11 cellular contexts compared by ENCODE assay signal in genomic region chr1:1353389-1354151, GRCh38. TPM values are rescaled to one million over a fixed set of nuclear protein-coding genes. Genes with fewer than 3 reads are reported as not detected.
DNase-seq lines count a peak whose midpoint lies in the region; TF ChIP-seq lines count a peak whose summit lies in the region.
"Had no signal": no experiment of that assay in that cellular context is flagged by ENCODE, and none has a peak within 500 bp of the region (broad histone marks: within the 10 kb centered on the region; RNA-seq: fewer than 3 reads in every experiment).

No MANE protein-coding gene starts in this region.

- H3K27me3 ChIP-seq in fibroblast of lung (ENCODE audit: control insufficient read depth, insufficient read depth, low read length) (no peaks in the 10 kb centered on the region), skeletal muscle satellite cell (ENCODE audit: control insufficient read depth, insufficient read depth, low read length) (no peaks in the 10 kb centered on the region)

- no peak for TF ChIP-seq EP300 in Ishikawa (IDR thresholded peaks at IDR 0.05; ENCODE audit: borderline replicate concordance)

- TF ChIP-seq RAD21 in Ishikawa (IDR thresholded peaks at IDR 0.05; ENCODE audit: low read depth), result no peak

- H3K4me3 ChIP-seq in fibroblast of lung (replicated peaks in 1 of 4; ENCODE audit: control extremely low read depth in 1 of 4, insufficient read depth in 1 of 4, low read depth in 3 of 4, low read length in 4 of 4) (peak overlapping the region in 1 of 4 experiments; percentile 45), skeletal muscle satellite cell (ENCODE audit: low read length) (no peak overlapping the region)
- H3K4me3 ChIP-seq: right atrium auricular region had no signal

- H3K36me3 ChIP-seq in fibroblast of lung (ENCODE audit: control insufficient read depth, insufficient read depth, low read length), result peaks cover 25% of the 10 kb centered on the region
- H3K36me3 ChIP-seq in skeletal muscle satellite cell (ENCODE audit: insufficient read depth, low read length), result peaks cover 36% of the 10 kb centered on the region

- peaks cover 17% of the 10 kb centered on the region for H3K4me1 ChIP-seq in fibroblast of lung (ENCODE audit: control insufficient read depth, extremely low read depth, insufficient read depth, low read length)
- H3K4me1 ChIP-seq in skeletal muscle satellite cell (ENCODE audit: control insufficient read depth, insufficient read depth, low read length), result peaks cover 38% of the 10 kb centered on the region

- no peak for TF ChIP-seq CTCF in fibroblast of lung (conservative IDR thresholded peaks at IDR 0.05 in 1 of 2, IDR thresholded peaks at IDR 0.05 in 1 of 2; ENCODE audit: low read depth in 1 of 2, low read length in 2 of 2)

- peak overlapping the region; percentile 44 for H3K4me2 ChIP-seq in fibroblast of lung (ENCODE audit: extremely low read depth, insufficient read depth, low read length)
- peak overlapping the region; percentile 79 for H3K4me2 ChIP-seq in skeletal muscle satellite cell (ENCODE audit: low read length)

- H3K27ac ChIP-seq in fibroblast of lung (ENCODE audit: insufficient read depth, low read length), result peak overlapping the region; percentile 28

- H4K20me1 ChIP-seq in fibroblast of lung (ENCODE audit: control insufficient read depth, extremely low read depth, insufficient read depth, low read length), result no peaks in the 10 kb centered on the region

- H2AFZ ChIP-seq in fibroblast of lung (ENCODE audit: low read length), result no peak overlapping the region

- no peak overlapping the region for H3K9ac ChIP-seq in fibroblast of lung (ENCODE audit: insufficient read depth, low read length)
- H3K9ac ChIP-seq in skeletal muscle satellite cell (ENCODE audit: low read depth, low read length), result no peak overlapping the region

- H3K9me3 ChIP-seq in fibroblast of lung (ENCODE audit: control insufficient read depth, insufficient read depth, low read depth, low read length), result no peaks in the 10 kb centered on the region
- no peaks in the 10 kb centered on the region for H3K9me3 ChIP-seq in skeletal muscle satellite cell (replicated peaks; ENCODE audit: low read length)
- H3K9me3 ChIP-seq: right atrium auricular region had no signal

- peak; percentile 59 for DNase-seq in NCI-H2171 treated with DMSO at 0.1 percent for 48 hours (lab: John Stamatoyannopoulos, UW)
- DNase-seq in NCI-H2171 (lab: John Stamatoyannopoulos, UW), result no peak
- DNase-seq in fibroblast of lung (ENCODE audit: low read depth in 2 of 2), result no peak
- DNase-seq in SW 1271 (lab: John Stamatoyannopoulos, UW), result no peak
- no peak for DNase-seq in NCI-H526 (lab: John Stamatoyannopoulos, UW)
- no peak for DNase-seq in islet precursor cell
- DNase-seq: activated effector memory CD4-positive, alpha-beta T cell treated with anti-CD3 and anti-CD28 coated beads, Interleukin-2, amount 50 U/mL, for 16 hours; SHP77 had no signal

- peaks cover 66% of the 10 kb centered on the region for H3K79me2 ChIP-seq in fibroblast of lung (ENCODE audit: control insufficient read depth, insufficient read depth, low read length)

TF ChIP-seq in Ishikawa, 13 proteins besides CTCF, POLR2A, EP300 and RAD21:
- TF ChIP-seq USF1 (IDR thresholded peaks at IDR 0.05) (no peak), ZBTB7A (IDR thresholded peaks at IDR 0.05; ENCODE audit: low read depth) (0 out of 2 replicates have a peak, but pooled peaks have one; percentile 21)

RNA-seq across cellular contexts. Expression of gene DVL1, which starts 4.4 kb away (rescaled TPM):
- 78.3 and 107 TPM in 2 replicates for total RNA-seq in fibroblast of lung
- 9.1 and 12.5 TPM in 2 replicates for polyA plus RNA-seq in fibroblast of lung
- 23.4 and 43.6 TPM in 2 replicates for polyA plus RNA-seq in fibroblast of lung (2012)
- polyA minus RNA-seq in fibroblast of lung (ENCODE audit: low replicate concordance), result 14.8 and 16.0 TPM in 2 replicates
- total RNA-seq in skeletal muscle satellite cell (2012; rRNA removed), result 80.1 and 118 TPM in 2 replicates

RNA-seq across cellular contexts. Expression of gene MXRA8, which starts 4.8 kb away (rescaled TPM):
- 262 and 397 TPM in 2 replicates for total RNA-seq in fibroblast of lung
- 205 and 239 TPM in 2 replicates for polyA plus RNA-seq in fibroblast of lung
- 320 and 409 TPM in 2 replicates for polyA plus RNA-seq in fibroblast of lung (2012)
- polyA minus RNA-seq in fibroblast of lung (ENCODE audit: low replicate concordance), result 638 and 877 TPM in 2 replicates
- 352 and 415 TPM in 2 replicates for total RNA-seq in skeletal muscle satellite cell (2012; rRNA removed)

RNA-seq across cellular contexts. Expression of gene AURKAIP1, which starts 21.4 kb away (rescaled TPM):
- total RNA-seq in fibroblast of lung, result 83.2 and 85.2 TPM in 2 replicates
- 42.2 and 66.9 TPM in 2 replicates for polyA plus RNA-seq in fibroblast of lung
- 92.6 and 179 TPM in 2 replicates for polyA plus RNA-seq in fibroblast of lung (2012)
- polyA minus RNA-seq in fibroblast of lung (ENCODE audit: low replicate concordance), result 7.1 and 8.1 TPM in 2 replicates
- total RNA-seq in skeletal muscle satellite cell (2012; rRNA removed), result 172 and 180 TPM in 2 replicates

RNA-seq across cellular contexts. Expression of gene TAS1R3, which starts 22.5 kb away (rescaled TPM):
- 0.17 and 0.26 TPM in 2 replicates for total RNA-seq in fibroblast of lung
- 0.01 and 0.02 TPM in 2 replicates for polyA plus RNA-seq in fibroblast of lung
- 0.06 and 0.13 TPM in 2 replicates for polyA plus RNA-seq in fibroblast of lung (2012)
- polyA minus RNA-seq in fibroblast of lung (ENCODE audit: low replicate concordance), result not detected in 2 replicates
- total RNA-seq in skeletal muscle satellite cell (2012; rRNA removed), result under 0.01 and 0.44 TPM in 2 replicates

RNA-seq across cellular contexts. Expression of gene CPTP, which starts 29.0 kb away (rescaled TPM):
- total RNA-seq in fibroblast of lung, result 9.0 and 10.1 TPM in 2 replicates
- 6.0 and 6.2 TPM in 2 replicates for polyA plus RNA-seq in fibroblast of lung
- polyA plus RNA-seq in fibroblast of lung (2012), result 13.5 and 18.1 TPM in 2 replicates
- 4.4 and 5.6 TPM in 2 replicates for polyA minus RNA-seq in fibroblast of lung (ENCODE audit: low replicate concordance)
- 12.2 and 17.5 TPM in 2 replicates for total RNA-seq in skeletal muscle satellite cell (2012; rRNA removed)
